8 cellular contexts compared by ENCODE assay signal in the genomic region with DNA sequence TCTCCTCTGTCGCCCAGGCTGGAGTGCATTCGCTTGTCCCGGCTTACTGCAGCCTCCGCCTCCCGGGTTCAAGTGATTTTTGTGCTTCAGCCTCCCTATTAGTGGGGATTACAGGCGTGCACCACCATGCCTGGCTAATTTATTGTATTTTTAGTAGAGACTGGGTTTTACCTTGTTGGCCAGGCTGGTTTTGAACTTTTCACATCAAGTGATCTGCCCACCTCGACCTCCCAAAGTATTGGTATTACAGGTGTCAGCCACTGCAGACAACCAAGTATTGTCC. TPM values are rescaled to one million over a fixed set of nuclear protein-coding genes. Genes with fewer than 3 reads are reported as not detected.
DNase-seq lines count a peak whose midpoint lies in the region; ATAC-seq, FAIRE-seq and TF ChIP-seq lines count a peak whose summit lies in the region.

No MANE protein-coding gene starts in this region.

- intact Hi-C loops in prostate gland (cut with DNase I), result loop anchor here (5.0 kb wide), 1 partner anchor 34 kb away; a partner anchor contains a TSS

- peak overlapping the region; percentile 77 for H3K27ac ChIP-seq in SK-N-MC
- H3K27ac ChIP-seq in prostate gland, result peak overlapping the region in 1 of 2 donors; percentile 92

- peaks cover 12% of the 10 kb centered on the region for H3K4me1 ChIP-seq in prostate gland (replicated peaks)

- no peak for FAIRE-seq in RCC 7860 (lab: Jason Lieb, UNC)
- no peak for FAIRE-seq in urothelium cell line (lab: Jason Lieb, UNC)

- TF ChIP-seq CTCF in GM06990 (IDR thresholded peaks at IDR 0.05; ENCODE audit: insufficient read depth, low read length, poor library complexity, severe bottlenecking) (no peak), fibroblast of mammary gland (conservative IDR thresholded peaks at IDR 0.05; ENCODE audit: control insufficient read depth, insufficient read depth, low read depth, low read length) (no peak), prostate gland (IDR thresholded peaks at IDR 0.05) (no peak)

- 65% methylated on average over 7 of the region's 7 CpGs for WGBS in prostate gland

- H3K4me3 ChIP-seq in GM06990 (replicated peaks; ENCODE audit: low read depth, low read length) (peak overlapping the region; percentile 86), SK-N-MC (peak overlapping the region; percentile 90), fibroblast of mammary gland (ENCODE audit: control insufficient read depth, low read depth, low read length) (peak overlapping the region; percentile 98), prostate gland (peak overlapping the region; percentile 73 to 75)

- no peaks in the 10 kb centered on the region for H3K9me3 ChIP-seq in SK-N-MC (ENCODE audit: low read depth, low read length)
- H3K9me3 ChIP-seq in prostate gland, result no peaks in the 10 kb centered on the region

- peak overlapping the region; percentile 99 for H3K9ac ChIP-seq in SK-N-MC (ENCODE audit: insufficient read length)

- H3K27me3 ChIP-seq in GM06990 (replicated peaks; ENCODE audit: control insufficient read depth, insufficient read depth, low read length) (no peaks in the 10 kb centered on the region), prostate gland (replicated peaks; ENCODE audit: insufficient read depth) (no peaks in the 10 kb centered on the region)

- H3K36me3 ChIP-seq in GM06990 (ENCODE audit: control insufficient read depth, insufficient read depth, low read length) (peaks cover 10% of the 10 kb centered on the region), SK-N-MC (ENCODE audit: insufficient read depth, low read length) (peaks cover 44% of the 10 kb centered on the region), prostate gland (peaks cover 6 to 9% of the 10 kb centered on the region in 2 donors)

- DNase-seq in GM06990 (ENCODE audit: extremely low read depth, insufficient read length) (no peak), SK-N-MC (ENCODE audit: low read depth, low spot score) (no peak), fibroblast of mammary gland (ENCODE audit: low read depth) (no peak), prostate gland (ENCODE audit: low spot score) (no peak), RCC 7860 (ENCODE audit: low spot score) (no peak), inferior parietal cortex (ENCODE audit: extremely low spot score) (no peak), urothelium cell line (ENCODE audit: low spot score) (no peak)

- no peak for ATAC-seq in HG03469 (IDR thresholded peaks at IDR 0.05; ENCODE audit: unreplicated experiment)

- TF ChIP-seq POLR2A in prostate gland (IDR thresholded peaks at IDR 0.05), result no peak

RNA-seq across cellular contexts. Expression of a gene that starts 1.1 kb away (rescaled TPM):
- 1,000 to 10,000 TPM in 1 of 2 donors, 100 to 1,000 TPM in 1; 665 to 1,633 TPM for total RNA-seq in prostate gland

RNA-seq across cellular contexts. Expression of a gene that starts 1.5 kb away (rescaled TPM):
- 10 to 100 TPM in 1 of 2 donors, 1 to 10 TPM in 1; 5.4 to 15.7 TPM for total RNA-seq in prostate gland

RNA-seq across cellular contexts. Expression of a gene that starts 35.4 kb away (rescaled TPM):
- total RNA-seq in prostate gland, result 10 to 100 TPM; 23.9 to 25.7 TPM
